8 cellular contexts compared by ENCODE assay signal in the genomic region with DNA sequence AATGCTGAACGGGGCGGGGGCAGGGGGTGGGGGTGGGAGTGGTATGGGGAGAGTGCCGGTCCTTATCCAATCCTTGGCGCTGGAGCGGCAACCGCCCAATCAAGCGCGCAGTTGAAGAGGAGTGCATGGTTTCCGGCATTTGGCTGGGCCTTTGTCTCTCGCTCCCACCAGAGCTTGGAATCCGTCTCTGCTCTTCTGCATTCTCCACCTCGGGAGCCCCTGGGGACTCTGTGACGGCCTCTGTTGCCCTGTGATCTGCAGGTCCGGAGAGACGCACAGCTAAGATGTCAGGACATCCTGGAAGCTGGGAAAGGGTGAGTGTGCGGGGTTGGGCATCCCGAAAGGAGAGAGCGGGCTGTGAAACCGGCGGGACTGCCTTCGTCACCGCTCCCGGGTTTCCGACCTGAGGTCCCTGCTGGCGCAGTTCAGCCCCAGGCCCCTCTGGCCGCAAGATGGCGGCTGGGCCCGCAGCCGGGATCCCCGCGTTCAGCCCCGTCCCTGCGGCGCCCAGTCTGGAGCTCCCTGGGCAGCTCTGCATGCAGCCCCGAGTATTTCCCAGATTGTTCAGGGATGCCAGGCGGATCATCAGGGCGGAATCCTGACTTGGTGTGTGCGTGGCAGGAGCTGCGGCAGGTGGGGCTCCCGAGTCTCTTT. TPM values are rescaled to one million over a fixed set of nuclear protein-coding genes. Genes with fewer than 3 reads are reported as not detected.
DNase-seq lines count a peak whose midpoint lies in the region; ATAC-seq and TF ChIP-seq lines count a peak whose summit lies in the region.

No MANE protein-coding gene starts in this region.

- H3K36me3 Mint-ChIP-seq in activated naive CD4-positive, alpha-beta T cell treated with anti-CD3 and anti-CD28 coated beads, Interleukin-2, amount 50 U/mL, for 72 hours, result peaks cover 18 to 27% of the 10 kb centered on the region in 2 donors
- peaks cover 18% of the 10 kb centered on the region for H3K36me3 Mint-ChIP-seq in glutamatergic neuron (ENCODE audit: unreplicated experiment)

- H3K9me3 Mint-ChIP-seq in activated naive CD4-positive, alpha-beta T cell treated with anti-CD3 and anti-CD28 coated beads, Interleukin-2, amount 50 U/mL, for 72 hours, result no peaks in the 10 kb centered on the region
- peaks cover 15% of the 10 kb centered on the region for H3K9me3 Mint-ChIP-seq in glutamatergic neuron (ENCODE audit: unreplicated experiment)

- ATAC-seq in activated naive CD4-positive, alpha-beta T cell treated with anti-CD3 and anti-CD28 coated beads, Interleukin-2, amount 50 U/mL, for 72 hours, result peak; percentile 98
- ATAC-seq in thoracic aorta (ENCODE audit: insufficient number of reproducible peaks, low FRiP score, low read depth), result peak; percentile 79

- H4K20me1 ChIP-seq in osteoblast (ENCODE audit: insufficient read depth, low read length), result peaks cover 4% of the 10 kb centered on the region

- in situ Hi-C loops in G401 (cut with HindIII; ENCODE audit: low sequenced_read_pairs), result no loop called here

- H3K4me3 ChIP-seq in H7 (ENCODE audit: insufficient read depth, low read depth, low read length) (peak overlapping the region; percentile 83), osteoblast (ENCODE audit: insufficient read depth, low read length) (peak overlapping the region; percentile 88), thoracic aorta (peak overlapping the region; percentile 90)

- peaks cover 10% of the 10 kb centered on the region for H3K4me1 ChIP-seq in osteoblast (ENCODE audit: insufficient read depth, low read length)
- peaks cover 22 to 37% of the 10 kb centered on the region in 2 donors for H3K4me1 ChIP-seq in thoracic aorta (ENCODE audit: control insufficient read depth in 1 of 2, low read depth in 2 of 2)

- peak overlapping the region; percentile 98 for H3K27ac ChIP-seq in osteoblast (ENCODE audit: low read depth, low read length)
- peak overlapping the region; percentile 93 to 97 for H3K27ac ChIP-seq in thoracic aorta

- TF ChIP-seq CTCF in glutamatergic neuron (IDR thresholded peaks at IDR 0.05; ENCODE audit: partially characterized antibody, unreplicated experiment) (peak; percentile 10), osteoblast (IDR thresholded peaks at IDR 0.05; ENCODE audit: extremely low read depth, low read depth, low read length) (no peak), thoracic aorta (IDR thresholded peaks at IDR 0.05) (no peak)

- H3K4me1 Mint-ChIP-seq in glutamatergic neuron (ENCODE audit: low read depth, unreplicated experiment), result peaks cover 2% of the 10 kb centered on the region

- H3K27me3 ChIP-seq in H7 (ENCODE audit: control insufficient read depth, insufficient read depth, low read length) (no peaks in the 10 kb centered on the region), osteoblast (ENCODE audit: insufficient read depth, low read length) (no peaks in the 10 kb centered on the region), thoracic aorta (replicated peaks; ENCODE audit: insufficient read depth) (no peaks in the 10 kb centered on the region)

- H3K27me3 Mint-ChIP-seq in glutamatergic neuron (ENCODE audit: unreplicated experiment), result peaks cover 8% of the 10 kb centered on the region

- DNase-seq in G401 (ENCODE audit: low spot score) (peak; percentile 97), H7 (peak; percentile 94), M059J (ENCODE audit: low read depth) (peak; percentile 95), SK-N-DZ (ENCODE audit: low spot score) (peak; percentile 94), glutamatergic neuron (peak; percentile 91), osteoblast (ENCODE audit: insufficient read length, low spot score, missing footprints) (peak; percentile 97), thoracic aorta (ENCODE audit: low spot score) (peak; percentile 59)
- DNase-seq in activated naive CD4-positive, alpha-beta T cell treated with anti-CD3 and anti-CD28 coated beads, Interleukin-2, amount 50 U/mL, for 72 hours (ENCODE audit: low spot score in 2 of 2), result peak; percentile 72 to 84

- peak overlapping the region; percentile 84 for H3K4me2 ChIP-seq in osteoblast (ENCODE audit: insufficient read depth, low read length)

- peaks cover 9% of the 10 kb centered on the region for H3K36me3 ChIP-seq in H7 (replicated peaks; ENCODE audit: control insufficient read depth, insufficient read depth, low read length)
- H3K36me3 ChIP-seq in osteoblast (ENCODE audit: insufficient read depth, low read length), result peaks cover 17% of the 10 kb centered on the region
- H3K36me3 ChIP-seq in thoracic aorta, result no peaks in the 10 kb centered on the region

- no peaks in the 10 kb centered on the region for H3K9me3 ChIP-seq in osteoblast (ENCODE audit: low read depth, low read length)
- no peaks in the 10 kb centered on the region for H3K9me3 ChIP-seq in thoracic aorta

- peak overlapping the region; percentile 99 for H3K4me3 Mint-ChIP-seq in glutamatergic neuron (ENCODE audit: unreplicated experiment)

- H3K27ac Mint-ChIP-seq in activated naive CD4-positive, alpha-beta T cell treated with anti-CD3 and anti-CD28 coated beads, Interleukin-2, amount 50 U/mL, for 72 hours, result peak overlapping the region; percentile 96 to 97
- H3K27ac Mint-ChIP-seq in glutamatergic neuron (ENCODE audit: unreplicated experiment), result peak overlapping the region; percentile 100

- H3K79me2 ChIP-seq in osteoblast (ENCODE audit: insufficient read depth, low read length), result peaks cover 42% of the 10 kb centered on the region

- peak overlapping the region; percentile 99 for H2AFZ ChIP-seq in osteoblast (ENCODE audit: low read length)

RNA-seq across cellular contexts. Expression of a gene that starts 53.6 kb away (rescaled TPM):
- 5.1 and 9.8 TPM in 2 replicates for total RNA-seq in G401 (2014; rRNA removed; shearing (Covaris generic))
- 21.8 and 37.5 TPM in 2 replicates for total RNA-seq in H7 (2014; rRNA removed; shearing (Covaris generic))
- 8.0 and 10.5 TPM in 2 replicates for total RNA-seq in M059J (2014; rRNA removed; shearing (Covaris generic))
- 6.4 and 8.3 TPM in 2 replicates for polyA plus RNA-seq in SK-N-DZ (2014; cell fraction: cytosol; rRNA removed)
- polyA plus RNA-seq in SK-N-DZ (2014; cell fraction: nucleus; rRNA removed), result 10.7 and 12.1 TPM in 2 replicates
- 10 to 100 TPM; 10.7 to 14.0 TPM for total RNA-seq in activated naive CD4-positive, alpha-beta T cell treated with anti-CD3 and anti-CD28 coated beads, Interleukin-2, amount 50 U/mL, for 72 hours
- total RNA-seq in glutamatergic neuron (ENCODE audit: unreplicated experiment) (56.0 TPM), osteoblast (15.2 and 16.2 TPM in 2 replicates), thoracic aorta (10 to 100 TPM; 12.9 to 31.0 TPM)

Comparison
In these comparisons a context has a peak if more than half of its experiments do, and no peak if none do; other contexts are left out.
1. Peak in every context shown above with its lines: DNase-seq, ATAC-seq, H3K4me3 ChIP-seq and H3K27ac ChIP-seq.